In genomic region chr3:126082334-126083137, GRCh38 we compare ENCODE assay signal across 9 cellular contexts. TPM values are rescaled to one million over a fixed set of nuclear protein-coding genes. Genes with fewer than 3 reads are reported as not detected.
DNase-seq lines count a peak whose midpoint lies in the region; ATAC-seq, FAIRE-seq and TF ChIP-seq lines count a peak whose summit lies in the region.
"Had no signal": no experiment of that assay in that cellular context is flagged by ENCODE, and none has a peak within 500 bp of the region (broad histone marks: within the 10 kb centered on the region; RNA-seq: fewer than 3 reads in every experiment).

No MANE protein-coding gene starts in this region.

- peak overlapping the region; percentile 97 for H3K27ac Mint-ChIP-seq in activated naive CD4-positive, alpha-beta T cell treated with anti-CD3 and anti-CD28 coated beads, Interleukin-2, amount 50 U/mL, for 24 hours
- peak overlapping the region; percentile 96 for H3K27ac Mint-ChIP-seq in activated T-helper 17 cell treated with anti-CD3 and anti-CD28 coated beads, Interleukin-2, amount 50 U/mL, for 72 hours
- H3K27ac Mint-ChIP-seq in type B pancreatic cell = peak overlapping the region; percentile 75

- no peaks in the 10 kb centered on the region for H3K36me3 ChIP-seq in keratinocyte (ENCODE audit: control insufficient read depth in 2 of 2, extremely low read depth in 1 of 2, insufficient read depth in 2 of 2, low read length in 2 of 2)

- H3K4me1 Mint-ChIP-seq in activated naive CD4-positive, alpha-beta T cell treated with anti-CD3 and anti-CD28 coated beads, Interleukin-2, amount 50 U/mL, for 24 hours = peaks cover 24% of the 10 kb centered on the region
- H3K4me1 Mint-ChIP-seq in activated T-helper 17 cell treated with anti-CD3 and anti-CD28 coated beads, Interleukin-2, amount 50 U/mL, for 72 hours = peaks cover 19% of the 10 kb centered on the region
- H3K4me1 Mint-ChIP-seq in type B pancreatic cell (ENCODE audit: unreplicated experiment) = peaks cover 4% of the 10 kb centered on the region

- peak overlapping the region in 2 of 3 experiments; percentile 64 to 76 for H3K4me3 ChIP-seq in keratinocyte (ENCODE audit: control insufficient read depth in 2 of 3, extremely low read depth in 1 of 3, insufficient read depth in 2 of 3, low read depth in 1 of 3, low read length in 3 of 3)

- H3K4me1 ChIP-seq in keratinocyte (ENCODE audit: control insufficient read depth, extremely low read depth, insufficient read depth, low read length) = peaks cover 19% of the 10 kb centered on the region

- H3K4me3 Mint-ChIP-seq in activated naive CD4-positive, alpha-beta T cell treated with anti-CD3 and anti-CD28 coated beads, Interleukin-2, amount 50 U/mL, for 24 hours = peak overlapping the region; percentile 95
- peak overlapping the region; percentile 90 for H3K4me3 Mint-ChIP-seq in activated T-helper 17 cell treated with anti-CD3 and anti-CD28 coated beads, Interleukin-2, amount 50 U/mL, for 72 hours
- H3K4me3 Mint-ChIP-seq in type B pancreatic cell = peak overlapping the region; percentile 93

- no peaks in the 10 kb centered on the region for H3K27me3 Mint-ChIP-seq in activated naive CD4-positive, alpha-beta T cell treated with anti-CD3 and anti-CD28 coated beads, Interleukin-2, amount 50 U/mL, for 24 hours
- H3K27me3 Mint-ChIP-seq in activated T-helper 17 cell treated with anti-CD3 and anti-CD28 coated beads, Interleukin-2, amount 50 U/mL, for 72 hours = no peaks in the 10 kb centered on the region
- H3K27me3 Mint-ChIP-seq in type B pancreatic cell = no peaks in the 10 kb centered on the region

- FAIRE-seq in keratinocyte (lab: Jason Lieb, UNC) = peak; percentile 5

- TF ChIP-seq CTCF in keratinocyte (optimal IDR thresholded peaks at IDR 0.05 in 1 of 3, IDR thresholded peaks at IDR 0.05 in 1 of 3, conservative IDR thresholded peaks at IDR 0.05 in 1 of 3; ENCODE audit: extremely low read depth in 1 of 3, insufficient read depth in 2 of 3, low read length in 3 of 3) (no peak), type B pancreatic cell (conservative IDR thresholded peaks at IDR 0.05) (no peak)

- no peaks in the 10 kb centered on the region for H3K79me2 ChIP-seq in keratinocyte (ENCODE audit: control insufficient read depth, insufficient read depth, low read length)

- H3K27me3 ChIP-seq in keratinocyte (ENCODE audit: control insufficient read depth, extremely low read depth, insufficient read depth, low read length) = no peaks in the 10 kb centered on the region

- H3K4me2 ChIP-seq in keratinocyte (ENCODE audit: control insufficient read depth, extremely low read depth, insufficient read depth, low read depth, low read length) = peak overlapping the region; percentile 91

- dilution Hi-C loops in keratinocyte (cut with MboI; ENCODE audit: extremely low pct_ligation_motif_present, low sequenced_read_pairs) = no loop called here

- peak overlapping the region; percentile 78 for H3K9ac ChIP-seq in keratinocyte (ENCODE audit: control insufficient read depth, extremely low read depth, insufficient read depth, low read length)

- H3K9me3 Mint-ChIP-seq in activated naive CD4-positive, alpha-beta T cell treated with anti-CD3 and anti-CD28 coated beads, Interleukin-2, amount 50 U/mL, for 24 hours = no peaks in the 10 kb centered on the region
- H3K9me3 Mint-ChIP-seq in activated T-helper 17 cell treated with anti-CD3 and anti-CD28 coated beads, Interleukin-2, amount 50 U/mL, for 72 hours = no peaks in the 10 kb centered on the region
- peaks cover 4% of the 10 kb centered on the region for H3K9me3 Mint-ChIP-seq in type B pancreatic cell

- H3K9me3 ChIP-seq in keratinocyte (ENCODE audit: control insufficient read depth, low read depth, low read length) = no peaks in the 10 kb centered on the region

- H3K36me3 Mint-ChIP-seq in activated naive CD4-positive, alpha-beta T cell treated with anti-CD3 and anti-CD28 coated beads, Interleukin-2, amount 50 U/mL, for 24 hours = peaks cover 3% of the 10 kb centered on the region
- no peaks in the 10 kb centered on the region for H3K36me3 Mint-ChIP-seq in activated T-helper 17 cell treated with anti-CD3 and anti-CD28 coated beads, Interleukin-2, amount 50 U/mL, for 72 hours (ENCODE audit: low read depth)
- H3K36me3 Mint-ChIP-seq in type B pancreatic cell = peaks cover 9% of the 10 kb centered on the region

- DNase-seq in activated naive CD4-positive, alpha-beta T cell treated with anti-CD3 and anti-CD28 coated beads, Interleukin-2, amount 50 U/mL, for 16 hours = no peak
- DNase-seq in keratinocyte (ENCODE audit: low read depth, low spot score) (no peak), type B pancreatic cell (ENCODE audit: extremely low spot score, unreplicated experiment) (no peak), UCSD-AML1 (lab: John Stamatoyannopoulos, UW; ENCODE audit: unreplicated experiment) (no peak), HuH-7.5 (ENCODE audit: low spot score) (no peak)
- DNase-seq: activated CD8-positive, alpha-beta memory T cell treated with anti-CD3 and anti-CD28 coated beads, Interleukin-2, amount 50 U/mL, for 4 hours had no signal

- ATAC-seq in activated T-helper 17 cell treated with anti-CD3 and anti-CD28 coated beads, Interleukin-2, amount 50 U/mL, for 72 hours (replicated peaks) = no peak
- ATAC-seq in HG03460 (IDR thresholded peaks at IDR 0.05; ENCODE audit: unreplicated experiment) = no peak

- H4K20me1 ChIP-seq in keratinocyte (ENCODE audit: control insufficient read depth, extremely low read depth, insufficient read depth, low read length) = no peaks in the 10 kb centered on the region

- H3K9me1 ChIP-seq in keratinocyte (ENCODE audit: control insufficient read depth, extremely low read depth, insufficient read depth, low read length) = no peaks in the 10 kb centered on the region

- no peak overlapping the region for H2AFZ ChIP-seq in keratinocyte (ENCODE audit: control insufficient read depth, low read length)

- no peak overlapping the region for H3K27ac ChIP-seq in keratinocyte (ENCODE audit: control insufficient read depth, insufficient read depth, low read length)

RNA-seq across cellular contexts. Expression of gene SLC41A3, which starts 1.4 kb away (rescaled TPM):
- 10 to 100 TPM; 33.1 to 50.8 TPM for total RNA-seq in activated T-helper 17 cell treated with anti-CD3 and anti-CD28 coated beads, Interleukin-2, amount 50 U/mL, for 72 hours
- polyA plus RNA-seq in keratinocyte = 30.2 to 39.8 TPM (median 39.5 TPM) in 3 replicates
- polyA plus RNA-seq in keratinocyte (2011; ENCODE audit: low read depth) = 26.1 TPM
- polyA plus RNA-seq in keratinocyte (2011; cell fraction: cytosol; rRNA removed) = 30.1 and 31.9 TPM in 2 replicates
- polyA plus RNA-seq in keratinocyte (2011; cell fraction: nucleus; rRNA removed) = 50.1 and 50.9 TPM in 2 replicates
- 24.9 and 26.0 TPM in 2 replicates for polyA plus RNA-seq in keratinocyte (2012; ENCODE audit: low replicate concordance)
- 32.3 to 49.1 TPM (median 48.1 TPM) in 3 replicates for polyA minus RNA-seq in keratinocyte
- 38.0 TPM for polyA minus RNA-seq in keratinocyte (2011; cell fraction: cytosol; rRNA and poly(A)+ RNA removed)
- 36.6 and 36.8 TPM in 2 replicates for polyA minus RNA-seq in keratinocyte (2011; cell fraction: nucleus; rRNA and poly(A)+ RNA removed)
- 53.6 and 56.4 TPM in 2 replicates for total RNA-seq in type B pancreatic cell (ENCODE audit: low replicate concordance)
